Comparison of ENCODE assay signal across 14 cellular contexts in genomic region chr21:42721341-42721824, GRCh38.
DNase-seq lines count a peak whose midpoint lies in the region; ATAC-seq and TF ChIP-seq lines count a peak whose summit lies in the region.
"Had no signal": no experiment of that assay in that cellular context is flagged by ENCODE, and none has a peak within 500 bp of the region (broad histone marks: within the 10 kb centered on the region; RNA-seq: fewer than 3 reads in every experiment).

No MANE protein-coding gene starts in this region.

- H2BK20ac ChIP-seq in IMR-90 (ENCODE audit: low read depth, low read length) = peak overlapping the region; percentile 47; the same call in 1 of the 2 replicates

- no peak overlapping the region for H3K9ac ChIP-seq in IMR-90 (ENCODE audit: low read depth, low read length)
- H3K9ac ChIP-seq in skeletal muscle satellite cell (ENCODE audit: low read depth, low read length) = peak overlapping the region; percentile 0

- DNase-seq in IMR-90 (no peak), dermis blood vessel endothelial cell (peak; percentile 41), left lobe of liver (ENCODE audit: low spot score) (peak; percentile 68), KBM-7 (no peak)
- no peak for DNase-seq in activated T-helper 1 cell treated with anti-CD3 and anti-CD28 coated beads, Interleukin-12 subunit alpha, Interleukin-12 subunit beta, Interleukin-2, Interleukin-4 antibody, amounts not matched to agents 30 ng/mL and 10 ng/mL and 1 ng/mL, durations not matched to agents 14 hours and 24 hours and 36 hours (ENCODE audit: low spot score)
- DNase-seq in activated naive CD4-positive, alpha-beta T cell (lab: John Stamatoyannopoulos, UW) = no peak
- DNase-seq: HFFc6, immature natural killer cell, NCI-H1048 had no signal

- TF ChIP-seq RAD21 in IMR-90 (IDR thresholded peaks at IDR 0.05; ENCODE audit: low read length) = no peak

- no peak overlapping the region for H3K4me3 Mint-ChIP-seq in activated T-helper 1 cell treated with anti-CD3 and anti-CD28 coated beads, Interleukin-12 subunit alpha, Interleukin-12 subunit beta, Interleukin-2, Interleukin-4 antibody, amounts not matched to agents 30 ng/mL and 10 ng/mL and 1 ng/mL, durations not matched to agents 14 hours and 24 hours and 36 hours
- H3K4me3 Mint-ChIP-seq: B cell; HFFc6; immature natural killer cell; natural killer cell treated with Interleukin-12 subunit alpha and Interleukin-12 subunit beta and Interleukin-15 and Interleukin-18, amount 100 ng/mL, for 72 hours had no signal

- H2BK5ac ChIP-seq in IMR-90 (ENCODE audit: low read depth, low read length, poor library complexity, severe bottlenecking) = no peak overlapping the region

- no peak overlapping the region for H4K5ac ChIP-seq in IMR-90 (ENCODE audit: low read depth, low read length)

- no peak overlapping the region for H4K91ac ChIP-seq in IMR-90 (ENCODE audit: insufficient read depth, low read depth, low read length)

- no peak overlapping the region; the same call in 1 of the 2 replicates for H3K23ac ChIP-seq in IMR-90 (ENCODE audit: low read depth, low read length)

- ATAC-seq in IMR-90 (ENCODE audit: low read depth) (no peak), left lobe of liver (peak; percentile 87), GM18498 (IDR thresholded peaks at IDR 0.05; ENCODE audit: unreplicated experiment) (no peak)
- ATAC-seq: natural killer cell treated with Interleukin-12 subunit alpha and Interleukin-12 subunit beta and Interleukin-15 and Interleukin-18, amount 100 ng/mL, for 72 hours; SK-N-SH treated with all-trans-retinoic acid at 6 μM for 48 hours had no signal

- H3K27ac ChIP-seq in IMR-90 (ENCODE audit: insufficient read depth, low read length) = no peak overlapping the region

- H4K8ac ChIP-seq in IMR-90 (ENCODE audit: low read depth in 2 of 2, low read length in 2 of 2) = no peak overlapping the region

- no peaks in the 10 kb centered on the region for H3K36me3 Mint-ChIP-seq in activated T-helper 1 cell treated with anti-CD3 and anti-CD28 coated beads, Interleukin-12 subunit alpha, Interleukin-12 subunit beta, Interleukin-2, Interleukin-4 antibody, amounts not matched to agents 30 ng/mL and 10 ng/mL and 1 ng/mL, durations not matched to agents 14 hours and 24 hours and 36 hours (ENCODE audit: low read depth)
- H3K36me3 Mint-ChIP-seq: natural killer cell treated with Interleukin-12 subunit alpha and Interleukin-12 subunit beta and Interleukin-15 and Interleukin-18, amount 100 ng/mL, for 72 hours had no signal

- no peak overlapping the region for H3K27ac Mint-ChIP-seq in activated T-helper 1 cell treated with anti-CD3 and anti-CD28 coated beads, Interleukin-12 subunit alpha, Interleukin-12 subunit beta, Interleukin-2, Interleukin-4 antibody, amounts not matched to agents 30 ng/mL and 10 ng/mL and 1 ng/mL, durations not matched to agents 14 hours and 24 hours and 36 hours
- H3K27ac Mint-ChIP-seq: B cell; HFFc6; immature natural killer cell; natural killer cell treated with Interleukin-12 subunit alpha and Interleukin-12 subunit beta and Interleukin-15 and Interleukin-18, amount 100 ng/mL, for 72 hours had no signal

- H2BK120ac ChIP-seq in IMR-90 (ENCODE audit: low read depth, low read length) = peak overlapping the region; percentile 58; the same call in 1 of the 2 replicates

- POLR2A ChIA-PET in IMR-90 (lab: Charles Lee; ENCODE audit: unreplicated experiment) = no interaction called here

- TF ChIP-seq POLR2A in IMR-90 (IDR thresholded peaks at IDR 0.05; ENCODE audit: low read depth, low read length) = no peak

- dilution Hi-C loops in IMR-90 (cut with HindIII; ENCODE audit: low sequenced_read_pairs, unreplicated experiment) = no loop called here

- no peaks in the 10 kb centered on the region; the same call in 1 of the 2 replicates for H3K9me1 ChIP-seq in IMR-90 (ENCODE audit: insufficient read depth, low read length)

- H3K18ac ChIP-seq in IMR-90 (ENCODE audit: low read depth, low read length) = no peak overlapping the region

- H4K20me1 ChIP-seq in IMR-90 (ENCODE audit: insufficient read depth, low read length) = no peaks in the 10 kb centered on the region

- H3K4me1 ChIP-seq in IMR-90 (ENCODE audit: control insufficient read depth, insufficient read depth, low read length) (peaks cover 12% of the 10 kb centered on the region), skeletal muscle satellite cell (ENCODE audit: control insufficient read depth, insufficient read depth, low read length) (peaks cover 47% of the 10 kb centered on the region)

- in situ Hi-C loops in IMR-90 (cut with MboI; ENCODE audit: low sequenced_read_pairs) (no loop called here), KBM-7 (cut with MboI; ENCODE audit: low pct_unique_long_range_greater_than_20kb, low sequenced_read_pairs) (no loop called here)

- CTCF ChIA-PET in IMR-90 (lab: Yijun Ruan, JAX) = no interaction called here

- H3K9me3 Mint-ChIP-seq in activated T-helper 1 cell treated with anti-CD3 and anti-CD28 coated beads, Interleukin-12 subunit alpha, Interleukin-12 subunit beta, Interleukin-2, Interleukin-4 antibody, amounts not matched to agents 30 ng/mL and 10 ng/mL and 1 ng/mL, durations not matched to agents 14 hours and 24 hours and 36 hours = no peaks in the 10 kb centered on the region
- H3K9me3 Mint-ChIP-seq: immature natural killer cell; natural killer cell treated with Interleukin-12 subunit alpha and Interleukin-12 subunit beta and Interleukin-15 and Interleukin-18, amount 100 ng/mL, for 72 hours had no signal

- H3K9me3 ChIP-seq in IMR-90 (ENCODE audit: control insufficient read depth, insufficient read depth, low read length) (no peaks in the 10 kb centered on the region), skeletal muscle satellite cell (replicated peaks; ENCODE audit: low read length) (no peaks in the 10 kb centered on the region)

- no peaks in the 10 kb centered on the region for H3K36me3 ChIP-seq in IMR-90 (ENCODE audit: control insufficient read depth, insufficient read depth, low read length)
- no peaks in the 10 kb centered on the region for H3K36me3 ChIP-seq in skeletal muscle satellite cell (ENCODE audit: insufficient read depth, low read length)

- BruUV-seq in IMR-90 (replicated peaks; lab: Mats Ljungman, UMichigan) = no TSS peak

- no peak overlapping the region for H3K56ac ChIP-seq in IMR-90 (ENCODE audit: extremely low read depth, insufficient read depth, low read length)

- H3K4me2 ChIP-seq in IMR-90 (ENCODE audit: low read depth, low read length) (no peak overlapping the region; the same call in 1 of the 2 replicates), skeletal muscle satellite cell (ENCODE audit: low read length) (peak overlapping the region; percentile 12)

- no peak for TF ChIP-seq CTCF in IMR-90 (conservative IDR thresholded peaks at IDR 0.05; ENCODE audit: low read depth, low read length)

- 0 out of 2 replicates have a peak overlapping the region, but pooled peaks have one; percentile 50 for H3K14ac ChIP-seq in IMR-90 (replicated peaks; ENCODE audit: low read depth, low read length)

- H2AFZ ChIP-seq in IMR-90 (replicated peaks; ENCODE audit: low read length, poor library complexity) = peak overlapping the region; percentile 33

- no peaks in the 10 kb centered on the region for H3K27me3 Mint-ChIP-seq in activated T-helper 1 cell treated with anti-CD3 and anti-CD28 coated beads, Interleukin-12 subunit alpha, Interleukin-12 subunit beta, Interleukin-2, Interleukin-4 antibody, amounts not matched to agents 30 ng/mL and 10 ng/mL and 1 ng/mL, durations not matched to agents 14 hours and 24 hours and 36 hours (ENCODE audit: insufficient read depth)

- no peaks in the 10 kb centered on the region for H3K79me1 ChIP-seq in IMR-90 (ENCODE audit: low read depth in 1 of 2, low read length in 2 of 2)

- no peak overlapping the region for H2AK9ac ChIP-seq in IMR-90 (replicated peaks; ENCODE audit: low read depth, low read length, poor library complexity)

- no peak overlapping the region; the same call in 1 of the 2 replicates for H3K4ac ChIP-seq in IMR-90 (ENCODE audit: low read depth, low read length)

- 0 out of 2 replicates have a peak overlapping the region, but pooled peaks have one; percentile 4 for H2AK5ac ChIP-seq in IMR-90 (ENCODE audit: low read depth, low read length)

- WGBS in IMR-90 (ENCODE audit: extremely low coverage in 2 of 2, insufficient read length in 1 of 2), 2 experiments = 45% methylated on average over 4 of the region's 6 CpGs; no CpG with 5 or more reads in 1 of the 2 experiments

- intact Hi-C loops in IMR-90 (cut with micrococcal nuclease) = no loop called here
- intact Hi-C loops in activated T-helper 1 cell treated with anti-CD3 and anti-CD28 coated beads, Interleukin-12 subunit alpha, Interleukin-12 subunit beta, Interleukin-2, Interleukin-4 antibody, amounts not matched to agents 30 ng/mL and 10 ng/mL and 1 ng/mL, durations not matched to agents 14 hours and 24 hours and 36 hours (cut with micrococcal nuclease) = no loop called here

- peaks cover 9% of the 10 kb centered on the region for H3K4me1 Mint-ChIP-seq in activated T-helper 1 cell treated with anti-CD3 and anti-CD28 coated beads, Interleukin-12 subunit alpha, Interleukin-12 subunit beta, Interleukin-2, Interleukin-4 antibody, amounts not matched to agents 30 ng/mL and 10 ng/mL and 1 ng/mL, durations not matched to agents 14 hours and 24 hours and 36 hours (ENCODE audit: low read depth)
- H3K4me1 Mint-ChIP-seq: B cell, immature natural killer cell had no signal

- no peak overlapping the region for H2BK15ac ChIP-seq in IMR-90 (ENCODE audit: low read depth, low read length)

- H3K27me3 ChIP-seq in IMR-90 (ENCODE audit: control insufficient read depth, insufficient read depth, low read length) (no peaks in the 10 kb centered on the region; the same call in 1 of the 2 replicates), skeletal muscle satellite cell (ENCODE audit: control insufficient read depth, insufficient read depth, low read length) (no peaks in the 10 kb centered on the region)

- H3K4me3 ChIP-seq in IMR-90 (ENCODE audit: insufficient read depth, low read depth, low read length) = no peak overlapping the region
- H3K4me3 ChIP-seq in skeletal muscle satellite cell (ENCODE audit: low read length) = peak overlapping the region; percentile 17

TF ChIP-seq in IMR-90, 13 proteins besides CTCF, POLR2A, EP300 and RAD21 (continues in another document):
- TF ChIP-seq SMC3 (IDR thresholded peaks at IDR 0.05; ENCODE audit: low read depth, low read length) = no peak
- no peak for TF ChIP-seq BHLHE40 (IDR thresholded peaks at IDR 0.05; ENCODE audit: low read depth, low read length)
- no peak for TF ChIP-seq CHD1 (IDR thresholded peaks at IDR 0.05; ENCODE audit: low read depth, low read length)
- no peak for TF ChIP-seq RFX5 (IDR thresholded peaks at IDR 0.05; ENCODE audit: low read depth, low read length)
- no peak for TF ChIP-seq MAZ (IDR thresholded peaks at IDR 0.05; ENCODE audit: borderline replicate concordance, low read depth, low read length)
- no peak for TF ChIP-seq RCOR1 (IDR thresholded peaks at IDR 0.05; ENCODE audit: insufficient replicate concordance, low read length)

Comparison
In these comparisons a context has a peak if more than half of its experiments do, and no peak if none do; other contexts are left out.
1. DNase-seq: peak in dermis blood vessel endothelial cell (single experiment) and left lobe of liver (single experiment); none in IMR-90 (single experiment), activated T-helper 1 cell treated with anti-CD3 and anti-CD28 coated beads, Interleukin-12 subunit alpha, Interleukin-12 subunit beta, Interleukin-2, Interleukin-4 antibody, amounts not matched to agents 30 ng/mL and 10 ng/mL and 1 ng/mL, durations not matched to agents 14 hours and 24 hours and 36 hours (single experiment), KBM-7 (single experiment) and activated naive CD4-positive, alpha-beta T cell (0 of 4).